In the genomic region with DNA sequence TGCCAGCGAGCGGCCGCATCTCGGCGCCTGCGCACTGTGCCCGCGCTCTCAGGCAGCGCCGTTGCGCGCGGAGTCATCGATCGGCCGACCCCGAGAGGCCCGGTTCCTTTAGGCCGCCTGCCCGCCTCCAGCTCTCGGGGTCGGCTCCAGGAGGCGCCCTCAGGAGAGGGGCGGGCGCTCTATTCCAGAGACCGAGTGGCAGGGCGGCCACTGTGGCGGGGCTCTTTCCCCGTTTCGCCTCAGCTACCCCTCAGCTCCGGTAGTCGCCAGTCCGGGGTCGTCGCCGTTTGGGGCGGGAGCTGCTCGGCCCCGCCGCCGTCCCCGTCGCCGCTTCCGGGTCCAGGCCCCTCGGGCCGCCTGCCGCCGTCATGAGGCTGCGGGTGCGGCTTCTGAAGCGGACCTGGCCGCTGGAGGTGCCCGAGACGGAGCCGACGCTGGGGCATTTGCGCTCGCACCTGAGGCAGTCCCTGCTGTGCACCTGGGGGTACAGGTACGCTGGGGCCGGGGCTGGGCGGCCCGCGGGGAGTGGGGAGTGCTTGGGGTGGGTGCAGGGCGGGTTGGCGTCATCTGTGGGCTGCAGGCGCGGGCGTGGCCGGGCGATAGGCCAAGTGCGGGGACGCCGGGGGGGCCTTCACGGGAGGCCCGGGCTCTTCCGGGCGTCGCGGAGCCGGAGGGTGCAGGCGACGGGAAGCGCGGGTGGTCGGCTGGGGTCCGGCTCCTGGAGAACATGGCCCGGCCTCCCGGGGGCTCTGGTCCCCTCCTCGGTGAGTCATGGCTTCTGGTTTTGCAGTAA, we compare ENCODE assay signal across 8 cellular contexts. TPM values are rescaled to one million over a fixed set of nuclear protein-coding genes. Genes with fewer than 3 reads are reported as not detected.
DNase-seq lines count a peak whose midpoint lies in the region; ATAC-seq and TF ChIP-seq lines count a peak whose summit lies in the region.

A gene (plus strand): TSS at position 177 of the 793 bp plus-strand sequence. CDS start 192 bp downstream, at position 369.

- H3K4me3 ChIP-seq in adrenal gland (peak within 1 kb of the TSS; percentile 78 to 90 (median 86)), heart right ventricle (peak within 1 kb of the TSS; percentile 71 to 100 (median 89)), upper lobe of left lung (peak within 1 kb of the TSS; percentile 75 to 85 (median 85))

- ATAC-seq in HG02759 (IDR thresholded peaks at IDR 0.05; ENCODE audit: unreplicated experiment) (peak; percentile 76), heart right ventricle (peak; percentile 92 to 95 (median 94)), upper lobe of left lung (ENCODE audit: low FRiP score in 2 of 2) (peak; percentile 95 to 96)

- no peaks in the 10 kb centered on the region for H3K9me3 ChIP-seq in adrenal gland (replicated peaks in 1 of 3)
- no peaks in the 10 kb centered on the region for H3K9me3 ChIP-seq in heart right ventricle
- H3K9me3 ChIP-seq in upper lobe of left lung, result no peaks in the 10 kb centered on the region

- TF ChIP-seq POLR2A in adrenal gland (IDR thresholded peaks at IDR 0.05), result peak; percentile 85 to 88
- peak in 3 of 4 donors; percentile 75 to 86 (median 85) for TF ChIP-seq POLR2A in upper lobe of left lung (IDR thresholded peaks at IDR 0.05)

- intact Hi-C loops in adrenal gland (cut with DNase I), result no loop called here
- intact Hi-C loops in heart right ventricle (cut with DNase I), result loop anchor here in 7 of 10 donors (2.0 to 10.0 kb wide), 6 partner anchors 60 to 503 kb away; a partner anchor contains a TSS
- intact Hi-C loops in posterior vena cava (cut with DNase I), result loop anchor here in 1 of 2 donors (5.0 kb wide), 1 partner anchor 503 kb away; no protein-coding TSS in a partner anchor

- H3K36me3 ChIP-seq in adrenal gland (replicated peaks in 1 of 2) (no peaks in the 10 kb centered on the region), heart right ventricle (peaks cover 0 to 12% (median 0%) of the 10 kb centered on the region in 9 donors), upper lobe of left lung (peaks cover 0 to 5% (median 0%) of the 10 kb centered on the region in 4 donors)

- TF ChIP-seq CTCF in GM12874 (IDR thresholded peaks at IDR 0.05; ENCODE audit: insufficient read depth, low read depth, low read length) (0 out of 2 replicates have a peak, but pooled peaks have one; percentile 11), adrenal gland (IDR thresholded peaks at IDR 0.05) (peak in 3 of 6 experiments; percentile 13 to 31 (median 24)), heart right ventricle (IDR thresholded peaks at IDR 0.05) (peak in 6 of 9 donors; percentile 27 to 72 (median 51)), upper lobe of left lung (IDR thresholded peaks at IDR 0.05) (peak in 5 of 6 experiments; percentile 31 to 60 (median 56))

- H3K4me1 ChIP-seq in adrenal gland (replicated peaks in 1 of 2) (peaks cover 16 to 41% of the 10 kb centered on the region in 2 donors), heart right ventricle (peaks cover 0 to 49% (median 31%) of the 10 kb centered on the region in 9 donors), upper lobe of left lung (peaks cover 18 to 54% (median 28%) of the 10 kb centered on the region in 4 donors)

- H3K27me3 ChIP-seq in adrenal gland (no peaks in the 10 kb centered on the region), heart right ventricle (no peaks in the 10 kb centered on the region), upper lobe of left lung (no peaks in the 10 kb centered on the region)

- no peak for TF ChIP-seq EP300 in upper lobe of left lung (IDR thresholded peaks at IDR 0.05)

- 0 to 1% (median 0%) methylated on average over 10 to 90 of the region's 90 CpGs for WGBS in adrenal gland, 4 donors
- WGBS in heart right ventricle, 2 donors, result 0 to 1% methylated on average over 78 to 90 of the region's 90 CpGs
- WGBS in upper lobe of left lung, 2 donors, result 0 to 1% methylated on average over 7 to 27 of the region's 90 CpGs

- DNase-seq in NCI-H1436 (lab: John Stamatoyannopoulos, UW) (peak; percentile 84), T-helper 1 cell (peak; percentile 71 to 89 (median 80)), adrenal gland (peak; percentile 91 to 97 (median 94)), heart right ventricle (peak; percentile 93 to 94), posterior vena cava (ENCODE audit: low spot score) (peak; percentile 98), upper lobe of left lung (peak; percentile 93 to 98)

- H3K27ac ChIP-seq in adrenal gland (peak within 1 kb of the TSS; percentile 97 to 100 (median 98)), heart right ventricle (peak within 1 kb of the TSS; percentile 97 to 100 (median 99)), upper lobe of left lung (peak within 1 kb of the TSS; percentile 95 to 100 (median 98))

RNA-seq across cellular contexts. Expression of the gene that starts here (rescaled TPM):
- total RNA-seq in adrenal gland (100 to 1,000 TPM in 6 of 8 donors, 10 to 100 TPM in 2; 94.6 to 148 (median 112) TPM), heart right ventricle (10 to 100 TPM; 34.3 to 52.2 (median 38.9) TPM), posterior vena cava (10 to 100 TPM; 69.3 to 70.3 TPM), upper lobe of left lung (100 to 1,000 TPM in 2 of 6 donors, 10 to 100 TPM in 4; 69.9 to 115 (median 85.4) TPM)
- polyA plus RNA-seq in adrenal gland (100 to 1,000 TPM in 1 of 3 donors, 10 to 100 TPM in 2; 52.0 to 143 (median 53.4) TPM), heart right ventricle (10 to 100 TPM; 21.1 to 38.6 TPM)

Comparison
In these comparisons a context has a peak if more than half of its experiments do, and no peak if none do; other contexts are left out.
1. Peak in every context shown above with its lines: DNase-seq, ATAC-seq, H3K4me3 ChIP-seq and H3K27ac ChIP-seq.
2. intact Hi-C loops: an anchor here in heart right ventricle (2.0 to 10.0 kb wide); none called in adrenal gland.